ENCODE assay signal across 1 cellular context in the genomic region with DNA sequence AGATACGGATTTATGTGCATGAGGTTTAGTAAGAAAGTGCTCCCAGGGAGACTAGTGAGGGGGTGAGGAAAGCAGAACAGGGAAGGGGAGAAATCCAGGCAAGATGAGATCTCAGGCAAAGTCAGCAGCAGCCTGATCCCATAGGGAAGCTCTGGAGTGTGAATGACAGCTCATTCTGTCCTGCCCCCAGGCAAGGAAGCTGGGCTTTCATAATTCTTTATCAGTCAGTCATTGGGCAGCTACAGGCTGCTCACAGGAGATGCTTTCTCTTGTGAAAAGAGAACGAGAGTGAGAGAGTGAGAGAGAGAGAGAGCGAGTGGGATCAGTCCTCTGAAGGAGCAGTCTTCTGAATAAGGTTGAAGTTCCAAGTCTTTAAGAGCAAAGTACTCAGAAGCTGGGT.
TF ChIP-seq lines count a peak whose summit lies in the region.

No MANE protein-coding gene starts in this region.

TF ChIP-seq in IMR-90, 13 proteins besides CTCF, POLR2A, EP300 and RAD21 (continued from another document):
- TF ChIP-seq RFX5 (IDR thresholded peaks at IDR 0.05; ENCODE audit: low read depth, low read length): no peak
- TF ChIP-seq RCOR1 (IDR thresholded peaks at IDR 0.05; ENCODE audit: insufficient replicate concordance, low read length): no peak
- TF ChIP-seq, protein P1, sequence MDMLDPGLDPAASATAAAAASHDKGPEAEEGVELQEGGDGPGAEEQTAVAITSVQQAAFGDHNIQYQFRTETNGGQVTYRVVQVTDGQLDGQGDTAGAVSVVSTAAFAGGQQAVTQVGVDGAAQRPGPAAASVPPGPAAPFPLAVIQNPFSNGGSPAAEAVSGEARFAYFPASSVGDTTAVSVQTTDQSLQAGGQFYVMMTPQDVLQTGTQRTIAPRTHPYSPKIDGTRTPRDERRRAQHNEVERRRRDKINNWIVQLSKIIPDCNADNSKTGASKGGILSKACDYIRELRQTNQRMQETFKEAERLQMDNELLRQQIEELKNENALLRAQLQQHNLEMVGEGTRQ (IDR thresholded peaks at IDR 0.05; ENCODE audit: low read depth, low read length): no peak
